ENCODE assay signal across 8 cellular contexts in the genomic region with DNA sequence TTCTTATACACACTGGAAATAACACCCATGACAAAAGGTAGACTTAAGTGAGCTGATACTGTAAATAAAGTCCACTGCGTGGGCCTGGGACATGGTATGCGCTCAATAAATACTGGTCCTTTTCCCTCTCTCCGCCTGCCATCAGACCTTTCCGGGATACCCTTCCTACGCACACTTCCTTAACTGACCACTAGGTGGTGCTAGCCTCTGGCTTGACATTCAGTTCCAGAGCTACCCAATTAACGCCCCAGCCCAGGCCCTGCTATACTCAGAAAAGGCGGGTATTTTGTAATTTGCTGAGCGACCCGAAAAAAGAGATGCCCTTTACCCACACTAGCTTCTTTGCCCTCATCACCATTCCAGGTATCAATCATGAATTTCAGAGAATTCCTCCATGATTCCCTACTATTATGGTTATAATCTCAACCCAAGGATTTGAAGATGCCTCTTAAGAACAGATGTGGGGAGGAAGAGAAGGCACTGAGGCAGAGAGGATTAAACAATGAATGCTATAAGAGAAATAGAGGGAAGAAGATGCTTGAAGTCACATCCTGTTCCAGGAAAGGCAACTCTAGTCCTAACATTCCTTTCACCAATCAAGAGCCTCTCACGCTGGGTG. TPM values are rescaled to one million over a fixed set of nuclear protein-coding genes. Genes with fewer than 3 reads are reported as not detected.
DNase-seq lines count a peak whose midpoint lies in the region; ATAC-seq and TF ChIP-seq lines count a peak whose summit lies in the region.

No MANE protein-coding gene starts in this region.

- TF ChIP-seq CTCF in mesothelial cell of epicardium (IDR thresholded peaks at IDR 0.05; ENCODE audit: unreplicated experiment): peak; percentile 96

- CTCF ChIA-PET in activated CD4-positive, alpha-beta memory T cell treated with anti-CD3 and anti-CD28 coated beads, Interleukin-2, amount 10 ng/mL, durations not matched to agents 7 days and 5 days (lab: Charles Lee): interaction anchor here (0.7 to 7.3 kb wide), 32 partner anchors 9 to 435 kb away, joined by 3 to 72 read pairs (median 4); a partner anchor contains a TSS

- ATAC-seq in HG03045 (IDR thresholded peaks at IDR 0.05; ENCODE audit: unreplicated experiment) (peak; percentile 45), GM19328 (IDR thresholded peaks at IDR 0.05; ENCODE audit: unreplicated experiment) (no peak)

- H3K36me3 Mint-ChIP-seq in activated CD4-positive, alpha-beta memory T cell treated with anti-CD3 and anti-CD28 coated beads, Interleukin-2, amount 10 ng/mL, durations not matched to agents 7 days and 5 days (ENCODE audit: low read depth): peaks cover 9% of the 10 kb centered on the region
- no peaks in the 10 kb centered on the region for H3K36me3 Mint-ChIP-seq in mesothelial cell of epicardium

- peaks cover 37% of the 10 kb centered on the region for H3K27me3 Mint-ChIP-seq in activated CD4-positive, alpha-beta memory T cell treated with anti-CD3 and anti-CD28 coated beads, Interleukin-2, amount 10 ng/mL, durations not matched to agents 7 days and 5 days
- no peaks in the 10 kb centered on the region for H3K27me3 Mint-ChIP-seq in mesothelial cell of epicardium (ENCODE audit: low read depth)

- H3K9me3 Mint-ChIP-seq in activated CD4-positive, alpha-beta memory T cell treated with anti-CD3 and anti-CD28 coated beads, Interleukin-2, amount 10 ng/mL, durations not matched to agents 7 days and 5 days: peaks cover 10% of the 10 kb centered on the region
- peaks cover 2% of the 10 kb centered on the region for H3K9me3 Mint-ChIP-seq in mesothelial cell of epicardium

- POLR2A ChIA-PET in activated CD4-positive, alpha-beta memory T cell treated with anti-CD3 and anti-CD28 coated beads, Interleukin-2, amount 10 ng/mL, durations not matched to agents 7 days and 5 days (lab: Charles Lee): interaction anchor here (1.0 to 2.3 kb wide), 4 partner anchors 9 to 59 kb away, joined by 3 to 16 read pairs (median 6); a partner anchor contains a TSS

- no peak overlapping the region for H3K4me3 Mint-ChIP-seq in activated CD4-positive, alpha-beta memory T cell treated with anti-CD3 and anti-CD28 coated beads, Interleukin-2, amount 10 ng/mL, durations not matched to agents 7 days and 5 days
- H3K4me3 Mint-ChIP-seq in mesothelial cell of epicardium: no peak overlapping the region

- H3K4me1 Mint-ChIP-seq in activated CD4-positive, alpha-beta memory T cell treated with anti-CD3 and anti-CD28 coated beads, Interleukin-2, amount 10 ng/mL, durations not matched to agents 7 days and 5 days: peaks cover 5% of the 10 kb centered on the region
- peaks cover 11% of the 10 kb centered on the region for H3K4me1 Mint-ChIP-seq in mesothelial cell of epicardium

- H3K27ac Mint-ChIP-seq in activated CD4-positive, alpha-beta memory T cell treated with anti-CD3 and anti-CD28 coated beads, Interleukin-2, amount 10 ng/mL, durations not matched to agents 7 days and 5 days: no peak overlapping the region
- H3K27ac Mint-ChIP-seq in mesothelial cell of epicardium: no peak overlapping the region

- DNase-seq in COLO829 (ENCODE audit: low spot score) (peak; percentile 79), NCI-H82 (lab: John Stamatoyannopoulos, UW) (peak; percentile 88), mesothelial cell of epicardium (ENCODE audit: low spot score in 2 of 2, unreplicated experiment in 2 of 2) (peak in 1 of 2 experiments; percentile 77)
- DNase-seq in activated CD4-positive, alpha-beta memory T cell treated with anti-CD3 and anti-CD28 coated beads, Interleukin-2, amount 10 ng/mL, durations not matched to agents 7 days and 5 days: peak; percentile 76
- peak; percentile 67 for DNase-seq in effector CD8-positive, alpha-beta T cell (lab: John Stamatoyannopoulos, UW)
- peak; percentile 53 to 61 for DNase-seq in stimulated activated CD8-positive, alpha-beta memory T cell treated with anti-CD3 and anti-CD28 coated beads, Interleukin-4, amount 100 ng/mL, for 1 hour (ENCODE audit: low read depth in 2 of 2, low spot score in 1 of 2)

RNA-seq across cellular contexts. Expression of a gene that starts 3.9 kb away (rescaled TPM):
- total RNA-seq in activated CD4-positive, alpha-beta memory T cell treated with anti-CD3 and anti-CD28 coated beads, Interleukin-2, amount 10 ng/mL, durations not matched to agents 7 days and 5 days: under 1 TPM; 0.60 to 0.86 TPM
- 229 to 253 TPM (median 243 TPM) in 3 replicates for total RNA-seq in mesothelial cell of epicardium

RNA-seq across cellular contexts. Expression of a gene that starts 13.2 kb away (rescaled TPM):
- 100 to 1,000 TPM; 127 to 128 TPM for total RNA-seq in activated CD4-positive, alpha-beta memory T cell treated with anti-CD3 and anti-CD28 coated beads, Interleukin-2, amount 10 ng/mL, durations not matched to agents 7 days and 5 days
- 151 to 167 TPM (median 160 TPM) in 3 replicates for total RNA-seq in mesothelial cell of epicardium

RNA-seq across cellular contexts. Expression of a gene that starts 23.1 kb away (rescaled TPM):
- not detected for total RNA-seq in activated CD4-positive, alpha-beta memory T cell treated with anti-CD3 and anti-CD28 coated beads, Interleukin-2, amount 10 ng/mL, durations not matched to agents 7 days and 5 days
- not detected in 3 replicates for total RNA-seq in mesothelial cell of epicardium

RNA-seq across cellular contexts. Expression of a gene that starts 35.5 kb away (rescaled TPM):
- total RNA-seq in activated CD4-positive, alpha-beta memory T cell treated with anti-CD3 and anti-CD28 coated beads, Interleukin-2, amount 10 ng/mL, durations not matched to agents 7 days and 5 days: 1 to 10 TPM; 8.7 to 9.6 TPM
- 52.7 to 53.7 TPM (median 52.9 TPM) in 3 replicates for total RNA-seq in mesothelial cell of epicardium

RNA-seq across cellular contexts. Expression of a gene that starts 45.8 kb away (rescaled TPM):
- 10 to 100 TPM; 51.7 to 59.2 TPM for total RNA-seq in activated CD4-positive, alpha-beta memory T cell treated with anti-CD3 and anti-CD28 coated beads, Interleukin-2, amount 10 ng/mL, durations not matched to agents 7 days and 5 days
- 19.7 to 23.2 TPM (median 21.8 TPM) in 3 replicates for total RNA-seq in mesothelial cell of epicardium

Comparison
In these comparisons a context has a peak if more than half of its experiments do, and no peak if none do; other contexts are left out.
1. RNA of a gene that starts 3.9 kb away (total RNA-seq): 229 to 253 TPM in mesothelial cell of epicardium; 0.60 to 0.86 TPM in activated CD4-positive, alpha-beta memory T cell treated with anti-CD3 and anti-CD28 coated beads, Interleukin-2, amount 10 ng/mL, durations not matched to agents 7 days and 5 days; every median in the first group is over 100 times any median in the second.